Comparison of ENCODE assay signal across 8 cellular contexts in genomic region chr2:111905990-111906735, GRCh38. TPM values are rescaled to one million over a fixed set of nuclear protein-coding genes. Genes with fewer than 3 reads are reported as not detected.
A peak's percentile ranks its signal among the peaks of the same experiment; 100 is the strongest.
DNase-seq lines count a peak whose midpoint lies in the region; ATAC-seq, FAIRE-seq and TF ChIP-seq lines count a peak whose summit lies in the region.

No MANE protein-coding gene starts in this region.

- H3K9me3 ChIP-seq in muscle layer of colon (ENCODE audit: low read length): no peaks in the 10 kb centered on the region

- H3K4me1 ChIP-seq in muscle layer of colon (ENCODE audit: insufficient read depth, low read length): peaks cover 53% of the 10 kb centered on the region

- FAIRE-seq in bronchial epithelial cell (lab: Jason Lieb, UNC): no peak

- DNase-seq in EH (ENCODE audit: low read depth) (peak; percentile 40), bronchial epithelial cell (ENCODE audit: low read depth) (peak; percentile 48), NCI-H146 treated with DMSO at 0.1 percent for 48 hours (lab: John Stamatoyannopoulos, UW; ENCODE audit: unreplicated experiment) (no peak), NCI-H748 treated with DMSO at 0.1 percent for 48 hours (lab: John Stamatoyannopoulos, UW) (no peak), OCI-M2 (lab: John Stamatoyannopoulos, UW; ENCODE audit: unreplicated experiment) (no peak)
- DNase-seq in central memory CD4-positive, alpha-beta T cell: no peak

- H3K4me3 ChIP-seq in bronchial epithelial cell (ENCODE audit: low read depth, low read length): no peak overlapping the region
- no peak overlapping the region for H3K4me3 ChIP-seq in muscle layer of colon (ENCODE audit: low read depth in 1 of 2, low read length in 2 of 2)

- no peaks in the 10 kb centered on the region for H3K36me3 ChIP-seq in bronchial epithelial cell (ENCODE audit: control insufficient read depth, insufficient read depth, low read length)
- no peaks in the 10 kb centered on the region for H3K36me3 ChIP-seq in muscle layer of colon (ENCODE audit: insufficient read depth, low read length)

- H3K27ac ChIP-seq in muscle layer of colon (ENCODE audit: low read depth, low read length): peak overlapping the region; percentile 66

- no peak for TF ChIP-seq CTCF in bronchial epithelial cell (IDR thresholded peaks at IDR 0.05; ENCODE audit: insufficient read depth, low read length, severe bottlenecking)

- peak overlapping the region; percentile 2 for H3K9ac ChIP-seq in muscle layer of colon (ENCODE audit: low read length)

- no peaks in the 10 kb centered on the region for H3K27me3 ChIP-seq in bronchial epithelial cell (ENCODE audit: control insufficient read depth, insufficient read depth, low read length)
- H3K27me3 ChIP-seq in muscle layer of colon (ENCODE audit: control insufficient read depth in 1 of 2, insufficient read depth in 2 of 2, low read length in 2 of 2): no peaks in the 10 kb centered on the region

- ATAC-seq in HG03175 (IDR thresholded peaks at IDR 0.05; ENCODE audit: unreplicated experiment): peak; percentile 49

RNA-seq across cellular contexts. Expression of gene MERTK, which starts 7.8 kb away (rescaled TPM):
- 3.9 and 5.8 TPM in 2 replicates for total RNA-seq in bronchial epithelial cell

RNA-seq across cellular contexts. Expression of gene ANAPC1, which starts 22.2 kb away (rescaled TPM):
- 39.8 and 60.6 TPM in 2 replicates for total RNA-seq in bronchial epithelial cell

Comparison
In these comparisons a context has a peak if more than half of its experiments do, and no peak if none do; other contexts are left out.
1. DNase-seq: peak in EH (single experiment) and bronchial epithelial cell (single experiment); none in NCI-H146 treated with DMSO at 0.1 percent for 48 hours (single experiment), NCI-H748 treated with DMSO at 0.1 percent for 48 hours (single experiment), OCI-M2 (single experiment) and central memory CD4-positive, alpha-beta T cell (single experiment).